In genomic region chr17:49996121-49996494, GRCh38 we compare ENCODE assay signal across 15 cellular contexts. TPM values are rescaled to one million over a fixed set of nuclear protein-coding genes. Genes with fewer than 3 reads are reported as not detected.
DNase-seq lines count a peak whose midpoint lies in the region; ATAC-seq and TF ChIP-seq lines count a peak whose summit lies in the region.
"Had no signal": no experiment of that assay in that cellular context is flagged by ENCODE, and none has a peak within 500 bp of the region (broad histone marks: within the 10 kb centered on the region; RNA-seq: fewer than 3 reads in every experiment).

No MANE protein-coding gene starts in this region.

- no peaks in the 10 kb centered on the region for H3K9me3 Mint-ChIP-seq in MCF 10A (ENCODE audit: unreplicated experiment)

- H3K9ac ChIP-seq in NT2/D1 (ENCODE audit: insufficient read length, low read depth) (peak overlapping the region; percentile 70), iPS-15b (ENCODE audit: low read depth, low read length) (no peak overlapping the region)

- no peak for TF ChIP-seq CTCF in MCF 10A (IDR thresholded peaks at IDR 0.05; ENCODE audit: unreplicated experiment)
- TF ChIP-seq CTCF in breast epithelium (IDR thresholded peaks at IDR 0.05) = no peak
- TF ChIP-seq CTCF in upper lobe of right lung (IDR thresholded peaks at IDR 0.05) = no peak

- peaks cover 24% of the 10 kb centered on the region for H3K4me1 Mint-ChIP-seq in MCF 10A (ENCODE audit: insufficient read depth, unreplicated experiment)

- peak overlapping the region; percentile 37 for H3K27ac Mint-ChIP-seq in MCF 10A (ENCODE audit: low read depth, unreplicated experiment)

- no peak for TF ChIP-seq POLR2A in breast epithelium (IDR thresholded peaks at IDR 0.05)

- H3K4me3 ChIP-seq in breast epithelium (peak overlapping the region in 1 of 3 donors; percentile 64), NT2/D1 (ENCODE audit: insufficient read length, low read depth) (no peak overlapping the region), iPS-15b (ENCODE audit: low read depth, low read length) (peak overlapping the region; percentile 26), upper lobe of right lung (no peak overlapping the region)
- H3K4me3 ChIP-seq: body of pancreas, mucosa of descending colon had no signal

- peaks cover 3% of the 10 kb centered on the region for H3K36me3 Mint-ChIP-seq in MCF 10A (ENCODE audit: insufficient read depth, unreplicated experiment)

- intact Hi-C loops in MCF 10A (cut with micrococcal nuclease) (loop anchor here (1.0 to 5.0 kb wide), 2 partner anchors 44 to 289 kb away; partner anchors contain the start of gene SLC35B1), breast epithelium (cut with DNase I; ENCODE audit: low total_unique reads) (loop anchor here (10.0 kb wide), 1 partner anchor 441 kb away; no protein-coding TSS in a partner anchor), upper lobe of right lung (cut with DNase I) (loop anchor here (5.0 kb wide), 2 partner anchors 114 to 429 kb away; no protein-coding TSS in a partner anchor)

- CTCF ChIA-PET in MCF 10A (lab: Yijun Ruan, JAX) = interaction anchor here (0.6 to 7.8 kb wide), 36 partner anchors 8 to 541 kb away, joined by 3 to 241 read pairs (median 7); no protein-coding TSS in a partner anchor

- POLR2A ChIA-PET in MCF 10A (lab: Yijun Ruan, JAX) = interaction anchor here (0.6 to 3.2 kb wide), 6 partner anchors 10 to 138 kb away, joined by 3 to 12 read pairs (median 5); no protein-coding TSS in a partner anchor

- H3K4me1 ChIP-seq in breast epithelium (peaks cover 0 to 9% of the 10 kb centered on the region in 2 donors), NT2/D1 (ENCODE audit: insufficient read depth, insufficient read length) (peaks cover 14% of the 10 kb centered on the region), iPS-15b (ENCODE audit: control insufficient read depth, insufficient read depth, low read length) (peaks cover 11% of the 10 kb centered on the region), upper lobe of right lung (peaks cover 24% of the 10 kb centered on the region)

- BruUV-seq in MCF 10A (replicated peaks; lab: Mats Ljungman, UMichigan) = no TSS peak

- H3K27me3 ChIP-seq in breast epithelium (peaks cover 0 to 24% of the 10 kb centered on the region in 2 donors), NT2/D1 (ENCODE audit: insufficient read depth, insufficient read length) (peaks cover 73% of the 10 kb centered on the region), iPS-15b (ENCODE audit: control insufficient read depth, insufficient read depth, low read length) (peaks cover 96% of the 10 kb centered on the region), upper lobe of right lung (peaks cover 71% of the 10 kb centered on the region)

- peaks cover 78% of the 10 kb centered on the region for H3K27me3 Mint-ChIP-seq in MCF 10A (ENCODE audit: insufficient read depth, unreplicated experiment)

- H3K9me3 ChIP-seq in breast epithelium (no peaks in the 10 kb centered on the region), NT2/D1 (ENCODE audit: insufficient read depth, low read length) (no peaks in the 10 kb centered on the region), iPS-15b (ENCODE audit: control insufficient read depth, insufficient read depth, low read length) (no peaks in the 10 kb centered on the region), upper lobe of right lung (no peaks in the 10 kb centered on the region)
- H3K9me3 ChIP-seq: body of pancreas, mucosa of descending colon, prostate gland, spleen, uterus had no signal

- no peak overlapping the region for H3K27ac ChIP-seq in breast epithelium
- no peak overlapping the region for H3K27ac ChIP-seq in upper lobe of right lung
- H3K27ac ChIP-seq: body of pancreas, hepatocyte, prostate gland, spleen, uterus had no signal

- H3K36me3 ChIP-seq in breast epithelium (no peaks in the 10 kb centered on the region), NT2/D1 (ENCODE audit: insufficient read depth, insufficient read length, low read length) (no peaks in the 10 kb centered on the region), iPS-15b (ENCODE audit: control insufficient read depth, insufficient read depth, low read length) (no peaks in the 10 kb centered on the region), upper lobe of right lung (no peaks in the 10 kb centered on the region)
- H3K36me3 ChIP-seq: prostate gland, spleen, uterus had no signal

- H3K4me3 Mint-ChIP-seq in MCF 10A (ENCODE audit: unreplicated experiment) = peak overlapping the region; percentile 61

- no peak for ATAC-seq in upper lobe of right lung

- DNase-seq in MCF 10A (ENCODE audit: unreplicated experiment) (no peak), breast epithelium (ENCODE audit: low spot score in 2 of 2) (no peak), NT2/D1 (ENCODE audit: low read depth, low spot score) (no peak), upper lobe of right lung (peak; percentile 46), NCI-H146 (lab: John Stamatoyannopoulos, UW) (no peak), SHP77 treated with DMSO at 0.1 percent for 48 hours (lab: John Stamatoyannopoulos, UW) (no peak), foreskin melanocyte (no peak)

RNA-seq across cellular contexts. Expression of gene DLX3, which starts 1.1 kb away (rescaled TPM):
- total RNA-seq in MCF 10A (2022) = not detected in 2 replicates
- total RNA-seq in breast epithelium = under 1 TPM in 2 of 3 donors, not detected in 1; 0.44 to 0.98 TPM
- total RNA-seq in upper lobe of right lung = 0.69 TPM
- total RNA-seq: body of pancreas, fibroblast of lung, spleen had no signal

RNA-seq across cellular contexts. Expression of gene DLX4, which starts 27.1 kb away (rescaled TPM):
- total RNA-seq in MCF 10A (2022) (0.32 and 0.56 TPM in 2 replicates), breast epithelium (under 1 TPM in 1 of 3 donors, not detected in 2; 0.44 TPM), upper lobe of right lung (2.1 TPM)
- total RNA-seq: body of pancreas, fibroblast of lung, prostate gland, uterus had no signal

RNA-seq across cellular contexts. Expression of gene ITGA3, which starts 59.8 kb away (rescaled TPM):
- 588 and 717 TPM in 2 replicates for total RNA-seq in MCF 10A (2022)
- 10 to 100 TPM; 10.6 to 67.6 (median 48.5) TPM for total RNA-seq in breast epithelium
- total RNA-seq in upper lobe of right lung = 212 TPM
